ENCODE assay signal across 8 cellular contexts in the genomic region with DNA sequence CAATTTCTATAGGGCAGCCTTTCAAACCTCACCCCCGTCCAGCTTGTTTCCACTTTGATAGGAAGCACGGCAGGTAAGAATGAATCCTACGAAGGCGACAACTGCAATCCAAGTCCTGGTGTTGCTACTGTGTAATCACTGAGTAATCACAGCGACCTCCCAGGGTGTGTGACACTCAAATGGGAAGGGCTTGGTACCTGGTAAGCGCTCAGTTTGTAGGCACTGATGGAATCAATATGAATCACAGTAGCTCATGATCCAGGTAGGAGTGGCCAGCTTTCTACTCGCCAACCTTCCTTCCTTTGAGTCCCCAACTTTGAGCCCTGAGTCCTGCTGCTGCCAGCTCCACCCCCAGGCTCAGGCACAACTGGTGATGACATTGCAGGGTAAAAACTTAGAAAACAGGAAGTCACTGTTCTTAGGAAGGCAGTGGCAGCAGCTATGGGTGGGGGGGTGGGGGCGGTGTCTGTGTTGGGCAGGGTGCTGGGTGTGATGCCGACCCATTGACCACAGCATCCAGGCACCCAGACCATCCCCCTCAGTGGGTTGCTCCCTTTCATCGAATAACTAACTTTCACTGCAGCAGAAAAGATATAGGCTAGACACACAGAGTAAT.
DNase-seq lines count a peak whose midpoint lies in the region; ATAC-seq and TF ChIP-seq lines count a peak whose summit lies in the region.

No MANE protein-coding gene starts in this region.

- H2AFZ ChIP-seq in OCI-LY1 (ENCODE audit: low read length) (0 out of 2 replicates have a peak overlapping the region, but pooled peaks have one; percentile 24), SK-N-SH (ENCODE audit: low read depth) (no peak overlapping the region)

- no peaks in the 10 kb centered on the region for H4K20me1 ChIP-seq in OCI-LY1 (ENCODE audit: insufficient read depth, low read length)
- H4K20me1 ChIP-seq in SK-N-SH (ENCODE audit: insufficient read depth): no peaks in the 10 kb centered on the region

- H3K27me3 ChIP-seq in CD4-positive, CD25-positive, alpha-beta regulatory T cell (ENCODE audit: control insufficient read depth, insufficient read depth, low read length): no peaks in the 10 kb centered on the region
- H3K27me3 ChIP-seq in OCI-LY1 (ENCODE audit: insufficient read depth, low read length): no peaks in the 10 kb centered on the region
- no peaks in the 10 kb centered on the region for H3K27me3 ChIP-seq in lower lobe of right lung (ENCODE audit: low read depth)
- H3K27me3 ChIP-seq in SK-N-SH (ENCODE audit: insufficient read depth): peaks cover 6% of the 10 kb centered on the region; the same call in 1 of the 2 replicates
- no peaks in the 10 kb centered on the region for H3K27me3 ChIP-seq in esophagus muscularis mucosa

- H3K9me3 ChIP-seq in CD4-positive, CD25-positive, alpha-beta regulatory T cell (ENCODE audit: control insufficient read depth in 2 of 2, low read length in 2 of 2): no peaks in the 10 kb centered on the region
- H3K9me3 ChIP-seq in HEK293 (ENCODE audit: control insufficient read depth, insufficient read depth, low read depth, low read length): no peaks in the 10 kb centered on the region
- no peaks in the 10 kb centered on the region for H3K9me3 ChIP-seq in OCI-LY1 (ENCODE audit: low read length)
- no peaks in the 10 kb centered on the region for H3K9me3 ChIP-seq in lower lobe of right lung
- no peaks in the 10 kb centered on the region for H3K9me3 ChIP-seq in SK-N-SH
- H3K9me3 ChIP-seq in esophagus muscularis mucosa: no peaks in the 10 kb centered on the region

- H3K27ac ChIP-seq in CD4-positive, CD25-positive, alpha-beta regulatory T cell (ENCODE audit: insufficient read depth, low read length, poor library complexity, severe bottlenecking): peak overlapping the region; percentile 98
- H3K27ac ChIP-seq in HEK293 (ENCODE audit: extremely low read depth, low read depth, low read length) (no peak overlapping the region), OCI-LY1 (ENCODE audit: low read depth, low read length, poor library complexity, severe bottlenecking) (peak overlapping the region; percentile 57), lower lobe of right lung (peak overlapping the region; percentile 56), SK-N-SH (ENCODE audit: low read depth in 2 of 2, low read length in 1 of 2) (no peak overlapping the region), esophagus muscularis mucosa (replicated peaks in 1 of 4) (no peak overlapping the region)

- H3K9ac ChIP-seq in OCI-LY1 (ENCODE audit: low read length) (peak overlapping the region; percentile 32; the same call in 1 of the 2 replicates), SK-N-SH (no peak overlapping the region)

- peak; percentile 68 to 94 (median 77) for DNase-seq in CD4-positive, CD25-positive, alpha-beta regulatory T cell
- peak; percentile 57 for DNase-seq in activated T-cell treated with anti-CD3 and anti-CD28 coated beads, Interleukin-2, amount 50 U/mL, for 4 hours
- DNase-seq in lower lobe of right lung (peak; percentile 66), SK-N-SH (no peak), esophagus muscularis mucosa (ENCODE audit: extremely low spot score) (no peak)

- intact Hi-C loops in lower lobe of right lung (cut with DNase I) (no loop called here), esophagus muscularis mucosa (cut with DNase I) (loop anchor here (10.0 kb wide), 1 partner anchor 543 kb away; no protein-coding TSS in a partner anchor)

- H3K9me2 ChIP-seq in OCI-LY1 (ENCODE audit: low read depth, low read length) (no peaks in the 10 kb centered on the region), SK-N-SH (no peaks in the 10 kb centered on the region)

- H3K4me2 ChIP-seq in OCI-LY1 (ENCODE audit: low read length) (peak overlapping the region; percentile 55), SK-N-SH (no peak overlapping the region)

- peaks cover 0 to 2% (median 0%) of the 10 kb centered on the region in 7 donors for H3K9me3 Mint-ChIP-seq in CD4-positive, CD25-positive, alpha-beta regulatory T cell
- no peaks in the 10 kb centered on the region for H3K9me3 Mint-ChIP-seq in activated T-cell treated with anti-CD3 and anti-CD28 coated beads, Interleukin-2, amount 50 U/mL, for 4 hours

- TF ChIP-seq EP300 in SK-N-SH (IDR thresholded peaks at IDR 0.05; ENCODE audit: borderline replicate concordance in 1 of 2, low read depth in 1 of 2, low read length in 1 of 2) (no peak), esophagus muscularis mucosa (IDR thresholded peaks at IDR 0.05) (no peak)

- CTCF ChIA-PET in HEK293 (lab: Yijun Ruan, JAX): interaction anchor here (2.4 kb wide), 1 partner anchor 86 kb away, joined by 8 read pairs; no protein-coding TSS in a partner anchor
- CTCF ChIA-PET in SK-N-SH (lab: Yijun Ruan, JAX): interaction anchor here (0.7 to 2.7 kb wide), 6 partner anchors 25 to 537 kb away, joined by 3 to 10 read pairs (median 6); no protein-coding TSS in a partner anchor

- peaks cover 35 to 97% (median 71%) of the 10 kb centered on the region in 4 donors for H3K4me1 Mint-ChIP-seq in CD4-positive, CD25-positive, alpha-beta regulatory T cell
- peaks cover 88% of the 10 kb centered on the region for H3K4me1 Mint-ChIP-seq in activated T-cell treated with anti-CD3 and anti-CD28 coated beads, Interleukin-2, amount 50 U/mL, for 4 hours (ENCODE audit: low read depth)

- no peaks in the 10 kb centered on the region for H3K27me3 Mint-ChIP-seq in CD4-positive, CD25-positive, alpha-beta regulatory T cell
- H3K27me3 Mint-ChIP-seq in activated T-cell treated with anti-CD3 and anti-CD28 coated beads, Interleukin-2, amount 50 U/mL, for 4 hours (ENCODE audit: low read depth): no peaks in the 10 kb centered on the region

- H3K36me3 Mint-ChIP-seq in CD4-positive, CD25-positive, alpha-beta regulatory T cell: peaks cover 27% of the 10 kb centered on the region
- peaks cover 6% of the 10 kb centered on the region for H3K36me3 Mint-ChIP-seq in activated T-cell treated with anti-CD3 and anti-CD28 coated beads, Interleukin-2, amount 50 U/mL, for 4 hours (ENCODE audit: insufficient read depth)

- peak overlapping the region; percentile 80 for H3K4me3 ChIP-seq in CD4-positive, CD25-positive, alpha-beta regulatory T cell (ENCODE audit: low read depth, low read length)
- H3K4me3 ChIP-seq in HEK293 (ENCODE audit: low read depth, low read length) (no peak overlapping the region), OCI-LY1 (ENCODE audit: low read depth, low read length, poor library complexity, severe bottlenecking) (peak overlapping the region; percentile 25), lower lobe of right lung (peak overlapping the region; percentile 5), SK-N-SH (ENCODE audit: low read depth in 2 of 2, low read length in 1 of 2) (no peak overlapping the region), esophagus muscularis mucosa (no peak overlapping the region)

- peak overlapping the region; percentile 97 to 98 (median 98) for H3K27ac Mint-ChIP-seq in CD4-positive, CD25-positive, alpha-beta regulatory T cell

- H3K4me1 ChIP-seq in CD4-positive, CD25-positive, alpha-beta regulatory T cell (ENCODE audit: control insufficient read depth, insufficient read depth, low read length, poor library complexity, severe bottlenecking): peaks cover 95% of the 10 kb centered on the region
- H3K4me1 ChIP-seq in HEK293 (ENCODE audit: control insufficient read depth, insufficient read depth, low read length) (no peaks in the 10 kb centered on the region), OCI-LY1 (ENCODE audit: insufficient read depth, low read length, severe bottlenecking) (peaks cover 62% of the 10 kb centered on the region), lower lobe of right lung (no peaks in the 10 kb centered on the region), SK-N-SH (ENCODE audit: control insufficient read depth in 1 of 2, insufficient read depth in 2 of 2, low read depth in 1 of 2, low read length in 1 of 2) (no peaks in the 10 kb centered on the region), esophagus muscularis mucosa (no peaks in the 10 kb centered on the region)

- TF ChIP-seq RAD21 in SK-N-SH (IDR thresholded peaks at IDR 0.05; ENCODE audit: low read length): no peak

- H3K4me3 Mint-ChIP-seq in CD4-positive, CD25-positive, alpha-beta regulatory T cell: peak overlapping the region; percentile 85 to 91 (median 86)
- peak overlapping the region; percentile 55 for H3K4me3 Mint-ChIP-seq in activated T-cell treated with anti-CD3 and anti-CD28 coated beads, Interleukin-2, amount 50 U/mL, for 4 hours

- H3K79me2 ChIP-seq in OCI-LY1 (ENCODE audit: insufficient read depth, low read length): no peaks in the 10 kb centered on the region
- no peaks in the 10 kb centered on the region for H3K79me2 ChIP-seq in SK-N-SH (ENCODE audit: insufficient read depth)

- POLR2A ChIA-PET in HEK293 (lab: Yijun Ruan, JAX): interaction anchor here (0.5 to 1.0 kb wide), 3 partner anchors 119 to 538 kb away, joined by 3 read pairs; a partner anchor contains a TSS
- POLR2A ChIA-PET in SK-N-SH (lab: Yijun Ruan, JAX): no interaction called here

- WGBS in SK-N-SH (ENCODE audit: low lambda C conversion rate): 75% methylated on average over 10 of the region's 10 CpGs
- WGBS in esophagus muscularis mucosa: 65% methylated on average over 10 of the region's 10 CpGs

- no peak for TF ChIP-seq POLR2A in esophagus muscularis mucosa (IDR thresholded peaks at IDR 0.05; ENCODE audit: low read depth)

- H3F3A ChIP-seq in OCI-LY1 (ENCODE audit: insufficient read depth, low read length) (no peaks in the 10 kb centered on the region), SK-N-SH (replicated peaks; ENCODE audit: insufficient read depth) (no peaks in the 10 kb centered on the region)

- ATAC-seq in CD4-positive, CD25-positive, alpha-beta regulatory T cell (ENCODE audit: low read depth in 2 of 2): peak; percentile 84 to 88
- peak; percentile 83 to 84 for ATAC-seq in activated T-cell treated with anti-CD3 and anti-CD28 coated beads, Interleukin-2, amount 50 U/mL, for 4 hours
- ATAC-seq in lower lobe of right lung (peak; percentile 77 to 81), GM18519 (IDR thresholded peaks at IDR 0.05; ENCODE audit: low FRiP score, unreplicated experiment) (no peak)

- H3K36me3 ChIP-seq in CD4-positive, CD25-positive, alpha-beta regulatory T cell (ENCODE audit: control insufficient read depth, insufficient read depth, low read length): peaks cover 33% of the 10 kb centered on the region
- H3K36me3 ChIP-seq in HEK293 (ENCODE audit: control insufficient read depth in 2 of 2, insufficient read depth in 1 of 2, low read length in 2 of 2): no peaks in the 10 kb centered on the region
- no peaks in the 10 kb centered on the region for H3K36me3 ChIP-seq in OCI-LY1 (ENCODE audit: insufficient read depth, low read length)
- H3K36me3 ChIP-seq in lower lobe of right lung: no peaks in the 10 kb centered on the region
- no peaks in the 10 kb centered on the region for H3K36me3 ChIP-seq in SK-N-SH (replicated peaks in 1 of 2; ENCODE audit: control insufficient read depth in 1 of 2, insufficient read depth in 2 of 2, low read length in 1 of 2)
- H3K36me3 ChIP-seq in esophagus muscularis mucosa: no peaks in the 10 kb centered on the region

- TF ChIP-seq CTCF in HEK293 (tag by site-specific recombination; IDR thresholded peaks at IDR 0.05) (no peak), OCI-LY1 (IDR thresholded peaks at IDR 0.05; ENCODE audit: low read length) (no peak; the same call in 1 of the 2 replicates), lower lobe of right lung (IDR thresholded peaks at IDR 0.05) (no peak), SK-N-SH (IDR thresholded peaks at IDR 0.05) (no peak), esophagus muscularis mucosa (IDR thresholded peaks at IDR 0.05) (no peak)

TF ChIP-seq in SK-N-SH, 30 proteins besides CTCF, POLR2A, EP300 and RAD21 (continues in another document):
- no peak for TF ChIP-seq NFIC (IDR thresholded peaks at IDR 0.05; ENCODE audit: borderline replicate concordance)

Comparison
In these comparisons a context has a peak if more than half of its experiments do, and no peak if none do; other contexts are left out.
1. DNase-seq: peak in CD4-positive, CD25-positive, alpha-beta regulatory T cell (3 of 3), activated T-cell treated with anti-CD3 and anti-CD28 coated beads, Interleukin-2, amount 50 U/mL, for 4 hours (single experiment) and lower lobe of right lung (single experiment); none in SK-N-SH (single experiment) and esophagus muscularis mucosa (single experiment).
2. H3K27ac ChIP-seq: peak in CD4-positive, CD25-positive, alpha-beta regulatory T cell (single experiment), OCI-LY1 (single experiment) and lower lobe of right lung (single experiment); none in HEK293 (single experiment), SK-N-SH (0 of 2) and esophagus muscularis mucosa (0 of 4).
3. H3K4me3 ChIP-seq: peak in CD4-positive, CD25-positive, alpha-beta regulatory T cell (single experiment), OCI-LY1 (single experiment) and lower lobe of right lung (single experiment); none in HEK293 (single experiment), SK-N-SH (0 of 2) and esophagus muscularis mucosa (0 of 4).